ENCODE assay signal across 1 cellular context in the genomic region with DNA sequence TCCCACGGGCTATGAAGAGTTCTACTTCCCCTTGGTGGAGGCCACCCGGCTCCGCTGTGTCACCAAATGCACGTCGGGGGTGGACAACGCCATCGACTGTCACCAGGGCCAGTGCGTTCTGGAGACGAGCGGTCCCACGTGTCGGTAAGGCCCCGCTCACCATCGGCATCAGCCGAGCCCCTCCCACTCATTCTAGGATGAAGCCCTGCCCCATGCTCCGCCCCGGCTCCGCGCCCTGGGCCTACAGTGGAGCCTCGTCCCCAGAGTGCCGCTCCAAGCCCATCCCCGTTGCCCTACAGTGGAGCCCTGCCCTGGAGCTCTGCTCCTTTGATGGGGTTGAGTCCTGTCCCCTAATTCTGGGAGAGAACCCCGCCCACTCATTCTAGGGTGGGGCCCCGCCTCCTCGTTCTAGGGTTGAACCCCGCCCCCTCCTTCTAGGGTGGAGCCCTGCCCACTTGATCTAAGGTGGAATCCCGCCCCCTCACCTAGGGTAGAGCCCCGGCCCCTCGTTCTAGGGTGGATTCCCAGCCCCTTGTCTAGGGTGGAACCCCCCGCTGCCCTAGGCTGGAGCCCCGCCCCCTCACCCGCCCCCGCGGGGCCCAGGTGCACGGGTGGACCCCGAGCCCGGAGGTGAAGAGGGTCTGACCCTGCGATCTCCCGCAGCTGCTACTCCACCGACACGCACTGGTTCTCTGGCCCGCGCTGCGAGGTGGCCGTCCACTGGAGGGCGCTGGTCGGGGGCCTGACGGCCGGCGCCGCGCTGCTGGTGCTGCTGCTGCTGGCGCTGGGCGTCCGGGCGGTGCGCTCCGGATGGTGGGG.
TF ChIP-seq lines count a peak whose summit lies in the region.

No MANE protein-coding gene starts in this region.

TF ChIP-seq in H1, 55 proteins besides CTCF, POLR2A, EP300 and RAD21 (continues in another document):
- TF ChIP-seq SP1 (IDR thresholded peaks at IDR 0.05; ENCODE audit: low read depth, low read length) (peak; percentile 47; the same call in 1 of the 2 replicates), NRF1 (IDR thresholded peaks at IDR 0.05; ENCODE audit: low read depth, low read length) (no peak), EGR1 (IDR thresholded peaks at IDR 0.05; ENCODE audit: borderline replicate concordance, low read depth, low read length) (peak; percentile 82), RXRA (IDR thresholded peaks at IDR 0.05; ENCODE audit: insufficient read depth, low read depth, low read length) (0 out of 2 replicates have a peak, but pooled peaks have one; percentile 29), POU5F1 (IDR thresholded peaks at IDR 0.05; ENCODE audit: low read depth, low read length) (0 out of 2 replicates have a peak, but pooled peaks have one; percentile 2), CREB1 (IDR thresholded peaks at IDR 0.05) (peak; percentile 81), PHF8 (conservative IDR thresholded peaks at IDR 0.05; ENCODE audit: low read depth, low read length) (0 out of 2 replicates have a peak, but pooled peaks have one; percentile 17), TEAD4 (IDR thresholded peaks at IDR 0.05; ENCODE audit: low read depth, low read length) (peak; percentile 27; the same call in 1 of the 2 replicates), SIRT6 (IDR thresholded peaks at IDR 0.05; ENCODE audit: low read length) (no peak), MAFK (IDR thresholded peaks at IDR 0.05; ENCODE audit: low read depth, low read length) (no peak), GABPA (IDR thresholded peaks at IDR 0.05; ENCODE audit: borderline replicate concordance, insufficient read depth, low read length) (0 out of 2 replicates have a peak, but pooled peaks have one; percentile 12), YY1 (IDR thresholded peaks at IDR 0.05; ENCODE audit: low read depth, low read length) (peak; percentile 72; the same call in 1 of the 2 replicates), SIN3A (conservative IDR thresholded peaks at IDR 0.05 in 1 of 2, IDR thresholded peaks at IDR 0.05 in 1 of 2; ENCODE audit: low read depth in 1 of 2, low read length in 2 of 2) (0 out of 4 replicates have a peak, but pooled peaks have one; percentile 45 to 60), ASH2L (IDR thresholded peaks at IDR 0.05; ENCODE audit: low read length) (peak; percentile 38), CBX8 (IDR thresholded peaks at IDR 0.05; ENCODE audit: borderline replicate concordance, low read depth, low read length) (no peak), SUZ12 (IDR thresholded peaks at IDR 0.05; ENCODE audit: low read length) (0 out of 2 replicates have a peak, but pooled peaks have one; percentile 14), TCF12 (IDR thresholded peaks at IDR 0.05; ENCODE audit: low read depth, low read length) (peak; percentile 69; the same call in 1 of the 2 replicates), JUND (IDR thresholded peaks at IDR 0.05; ENCODE audit: low read length) (no peak), BRCA1 (IDR thresholded peaks at IDR 0.05; ENCODE audit: low read depth, low read length) (no peak), CTBP2 (IDR thresholded peaks at IDR 0.05; ENCODE audit: borderline replicate concordance, insufficient read depth, insufficient read length, low read length) (no peak), SP2 (IDR thresholded peaks at IDR 0.05; ENCODE audit: low read length) (no peak), SRF (IDR thresholded peaks at IDR 0.05; ENCODE audit: low read depth, low read length) (no peak), EZH2 (IDR thresholded peaks at IDR 0.05; ENCODE audit: low read depth, low read length, severe bottlenecking) (no peak), KDM1A (IDR thresholded peaks at IDR 0.05; ENCODE audit: borderline replicate concordance, low read length) (peak; percentile 95; the same call in 1 of the 2 replicates), KDM5A (IDR thresholded peaks at IDR 0.05; ENCODE audit: low read length) (no peak), ZNF274 (IDR thresholded peaks at IDR 0.05; ENCODE audit: borderline replicate concordance, extremely low read depth, low read length) (no peak), GTF2F1 (IDR thresholded peaks at IDR 0.05; ENCODE audit: borderline replicate concordance, low read depth, low read length) (no peak), CHD2 (IDR thresholded peaks at IDR 0.05; ENCODE audit: low read length) (no peak; the same call in 1 of the 2 replicates), FOSL1 (IDR thresholded peaks at IDR 0.05; ENCODE audit: insufficient read depth, low read depth, low read length) (no peak), TAF1 (IDR thresholded peaks at IDR 0.05; ENCODE audit: low read depth, low read length) (peak; percentile 35), TBP (IDR thresholded peaks at IDR 0.05; ENCODE audit: low read depth, low read length) (peak; percentile 50; the same call in 1 of the 2 replicates), CEBPB (IDR thresholded peaks at IDR 0.05; ENCODE audit: low read depth, low read length) (no peak), POLR2AphosphoS5 (IDR thresholded peaks at IDR 0.05; ENCODE audit: low read depth, low read length) (peak; percentile 17; the same call in 1 of the 2 replicates), BCL11A (IDR thresholded peaks at IDR 0.05; ENCODE audit: low read depth in 2 of 2, low read length in 2 of 2) (no peak), SAP30 (IDR thresholded peaks at IDR 0.05; ENCODE audit: insufficient read depth, insufficient replicate concordance, low read length) (peak; percentile 91), CHD1 (IDR thresholded peaks at IDR 0.05; ENCODE audit: low read depth, low read length) (no peak), RNF2 (IDR thresholded peaks at IDR 0.05; ENCODE audit: borderline replicate concordance, low read depth, low read length, missing control alignments, poor library complexity, severe bottlenecking) (no peak), NANOG (IDR thresholded peaks at IDR 0.05; ENCODE audit: insufficient read depth, low read depth, low read length, poor library complexity, severe bottlenecking) (peak; percentile 21), SP4 (IDR thresholded peaks at IDR 0.05; ENCODE audit: low read length) (peak; percentile 49), SIX5 (IDR thresholded peaks at IDR 0.05; ENCODE audit: low read depth, low read length) (no peak), RFX5 (IDR thresholded peaks at IDR 0.05; ENCODE audit: borderline replicate concordance, low read depth, low read length) (no peak), TAF7 (optimal IDR thresholded peaks at IDR 0.05; ENCODE audit: borderline replicate concordance, low read depth, low read length) (peak; percentile 73), HDAC2 (IDR thresholded peaks at IDR 0.05; ENCODE audit: borderline replicate concordance in 1 of 2, low read depth in 2 of 2, low read length in 2 of 2) (peak; percentile 71 to 97), RBBP5 (IDR thresholded peaks at IDR 0.05; ENCODE audit: borderline replicate concordance, low read depth, low read length) (no peak; the same call in 1 of the 2 replicates), JUN (IDR thresholded peaks at IDR 0.05; ENCODE audit: low read depth, low read length) (no peak), KDM4A (IDR thresholded peaks at IDR 0.05; ENCODE audit: low read depth, low read length, severe bottlenecking) (peak; percentile 80)
- TF ChIP-seq, protein P1, sequence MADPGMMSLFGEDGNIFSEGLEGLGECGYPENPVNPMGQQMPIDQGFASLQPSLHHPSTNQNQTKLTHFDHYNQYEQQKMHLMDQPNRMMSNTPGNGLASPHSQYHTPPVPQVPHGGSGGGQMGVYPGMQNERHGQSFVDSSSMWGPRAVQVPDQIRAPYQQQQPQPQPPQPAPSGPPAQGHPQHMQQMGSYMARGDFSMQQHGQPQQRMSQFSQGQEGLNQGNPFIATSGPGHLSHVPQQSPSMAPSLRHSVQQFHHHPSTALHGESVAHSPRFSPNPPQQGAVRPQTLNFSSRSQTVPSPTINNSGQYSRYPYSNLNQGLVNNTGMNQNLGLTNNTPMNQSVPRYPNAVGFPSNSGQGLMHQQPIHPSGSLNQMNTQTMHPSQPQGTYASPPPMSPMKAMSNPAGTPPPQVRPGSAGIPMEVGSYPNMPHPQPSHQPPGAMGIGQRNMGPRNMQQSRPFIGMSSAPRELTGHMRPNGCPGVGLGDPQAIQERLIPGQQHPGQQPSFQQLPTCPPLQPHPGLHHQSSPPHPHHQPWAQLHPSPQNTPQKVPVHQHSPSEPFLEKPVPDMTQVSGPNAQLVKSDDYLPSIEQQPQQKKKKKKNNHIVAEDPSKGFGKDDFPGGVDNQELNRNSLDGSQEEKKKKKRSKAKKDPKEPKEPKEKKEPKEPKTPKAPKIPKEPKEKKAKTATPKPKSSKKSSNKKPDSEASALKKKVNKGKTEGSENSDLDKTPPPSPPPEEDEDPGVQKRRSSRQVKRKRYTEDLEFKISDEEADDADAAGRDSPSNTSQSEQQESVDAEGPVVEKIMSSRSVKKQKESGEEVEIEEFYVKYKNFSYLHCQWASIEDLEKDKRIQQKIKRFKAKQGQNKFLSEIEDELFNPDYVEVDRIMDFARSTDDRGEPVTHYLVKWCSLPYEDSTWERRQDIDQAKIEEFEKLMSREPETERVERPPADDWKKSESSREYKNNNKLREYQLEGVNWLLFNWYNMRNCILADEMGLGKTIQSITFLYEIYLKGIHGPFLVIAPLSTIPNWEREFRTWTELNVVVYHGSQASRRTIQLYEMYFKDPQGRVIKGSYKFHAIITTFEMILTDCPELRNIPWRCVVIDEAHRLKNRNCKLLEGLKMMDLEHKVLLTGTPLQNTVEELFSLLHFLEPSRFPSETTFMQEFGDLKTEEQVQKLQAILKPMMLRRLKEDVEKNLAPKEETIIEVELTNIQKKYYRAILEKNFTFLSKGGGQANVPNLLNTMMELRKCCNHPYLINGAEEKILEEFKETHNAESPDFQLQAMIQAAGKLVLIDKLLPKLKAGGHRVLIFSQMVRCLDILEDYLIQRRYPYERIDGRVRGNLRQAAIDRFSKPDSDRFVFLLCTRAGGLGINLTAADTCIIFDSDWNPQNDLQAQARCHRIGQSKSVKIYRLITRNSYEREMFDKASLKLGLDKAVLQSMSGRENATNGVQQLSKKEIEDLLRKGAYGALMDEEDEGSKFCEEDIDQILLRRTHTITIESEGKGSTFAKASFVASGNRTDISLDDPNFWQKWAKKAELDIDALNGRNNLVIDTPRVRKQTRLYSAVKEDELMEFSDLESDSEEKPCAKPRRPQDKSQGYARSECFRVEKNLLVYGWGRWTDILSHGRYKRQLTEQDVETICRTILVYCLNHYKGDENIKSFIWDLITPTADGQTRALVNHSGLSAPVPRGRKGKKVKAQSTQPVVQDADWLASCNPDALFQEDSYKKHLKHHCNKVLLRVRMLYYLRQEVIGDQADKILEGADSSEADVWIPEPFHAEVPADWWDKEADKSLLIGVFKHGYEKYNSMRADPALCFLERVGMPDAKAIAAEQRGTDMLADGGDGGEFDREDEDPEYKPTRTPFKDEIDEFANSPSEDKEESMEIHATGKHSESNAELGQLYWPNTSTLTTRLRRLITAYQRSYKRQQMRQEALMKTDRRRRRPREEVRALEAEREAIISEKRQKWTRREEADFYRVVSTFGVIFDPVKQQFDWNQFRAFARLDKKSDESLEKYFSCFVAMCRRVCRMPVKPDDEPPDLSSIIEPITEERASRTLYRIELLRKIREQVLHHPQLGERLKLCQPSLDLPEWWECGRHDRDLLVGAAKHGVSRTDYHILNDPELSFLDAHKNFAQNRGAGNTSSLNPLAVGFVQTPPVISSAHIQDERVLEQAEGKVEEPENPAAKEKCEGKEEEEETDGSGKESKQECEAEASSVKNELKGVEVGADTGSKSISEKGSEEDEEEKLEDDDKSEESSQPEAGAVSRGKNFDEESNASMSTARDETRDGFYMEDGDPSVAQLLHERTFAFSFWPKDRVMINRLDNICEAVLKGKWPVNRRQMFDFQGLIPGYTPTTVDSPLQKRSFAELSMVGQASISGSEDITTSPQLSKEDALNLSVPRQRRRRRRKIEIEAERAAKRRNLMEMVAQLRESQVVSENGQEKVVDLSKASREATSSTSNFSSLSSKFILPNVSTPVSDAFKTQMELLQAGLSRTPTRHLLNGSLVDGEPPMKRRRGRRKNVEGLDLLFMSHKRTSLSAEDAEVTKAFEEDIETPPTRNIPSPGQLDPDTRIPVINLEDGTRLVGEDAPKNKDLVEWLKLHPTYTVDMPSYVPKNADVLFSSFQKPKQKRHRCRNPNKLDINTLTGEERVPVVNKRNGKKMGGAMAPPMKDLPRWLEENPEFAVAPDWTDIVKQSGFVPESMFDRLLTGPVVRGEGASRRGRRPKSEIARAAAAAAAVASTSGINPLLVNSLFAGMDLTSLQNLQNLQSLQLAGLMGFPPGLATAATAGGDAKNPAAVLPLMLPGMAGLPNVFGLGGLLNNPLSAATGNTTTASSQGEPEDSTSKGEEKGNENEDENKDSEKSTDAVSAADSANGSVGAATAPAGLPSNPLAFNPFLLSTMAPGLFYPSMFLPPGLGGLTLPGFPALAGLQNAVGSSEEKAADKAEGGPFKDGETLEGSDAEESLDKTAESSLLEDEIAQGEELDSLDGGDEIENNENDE (IDR thresholded peaks at IDR 0.05; ENCODE audit: insufficient replicate concordance, low read length) = no peak
- TF ChIP-seq, protein P2, sequence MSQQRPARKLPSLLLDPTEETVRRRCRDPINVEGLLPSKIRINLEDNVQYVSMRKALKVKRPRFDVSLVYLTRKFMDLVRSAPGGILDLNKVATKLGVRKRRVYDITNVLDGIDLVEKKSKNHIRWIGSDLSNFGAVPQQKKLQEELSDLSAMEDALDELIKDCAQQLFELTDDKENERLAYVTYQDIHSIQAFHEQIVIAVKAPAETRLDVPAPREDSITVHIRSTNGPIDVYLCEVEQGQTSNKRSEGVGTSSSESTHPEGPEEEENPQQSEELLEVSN (IDR thresholded peaks at IDR 0.05) = peak; percentile 88
- TF ChIP-seq, protein P3, sequence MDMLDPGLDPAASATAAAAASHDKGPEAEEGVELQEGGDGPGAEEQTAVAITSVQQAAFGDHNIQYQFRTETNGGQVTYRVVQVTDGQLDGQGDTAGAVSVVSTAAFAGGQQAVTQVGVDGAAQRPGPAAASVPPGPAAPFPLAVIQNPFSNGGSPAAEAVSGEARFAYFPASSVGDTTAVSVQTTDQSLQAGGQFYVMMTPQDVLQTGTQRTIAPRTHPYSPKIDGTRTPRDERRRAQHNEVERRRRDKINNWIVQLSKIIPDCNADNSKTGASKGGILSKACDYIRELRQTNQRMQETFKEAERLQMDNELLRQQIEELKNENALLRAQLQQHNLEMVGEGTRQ (IDR thresholded peaks at IDR 0.05; ENCODE audit: low read length) = no peak; the same call in 1 of the 2 replicates
- TF ChIP-seq, protein P4, sequence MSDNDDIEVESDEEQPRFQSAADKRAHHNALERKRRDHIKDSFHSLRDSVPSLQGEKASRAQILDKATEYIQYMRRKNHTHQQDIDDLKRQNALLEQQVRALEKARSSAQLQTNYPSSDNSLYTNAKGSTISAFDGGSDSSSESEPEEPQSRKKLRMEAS (IDR thresholded peaks at IDR 0.05) = peak; percentile 94
- TF ChIP-seq, protein P5, sequence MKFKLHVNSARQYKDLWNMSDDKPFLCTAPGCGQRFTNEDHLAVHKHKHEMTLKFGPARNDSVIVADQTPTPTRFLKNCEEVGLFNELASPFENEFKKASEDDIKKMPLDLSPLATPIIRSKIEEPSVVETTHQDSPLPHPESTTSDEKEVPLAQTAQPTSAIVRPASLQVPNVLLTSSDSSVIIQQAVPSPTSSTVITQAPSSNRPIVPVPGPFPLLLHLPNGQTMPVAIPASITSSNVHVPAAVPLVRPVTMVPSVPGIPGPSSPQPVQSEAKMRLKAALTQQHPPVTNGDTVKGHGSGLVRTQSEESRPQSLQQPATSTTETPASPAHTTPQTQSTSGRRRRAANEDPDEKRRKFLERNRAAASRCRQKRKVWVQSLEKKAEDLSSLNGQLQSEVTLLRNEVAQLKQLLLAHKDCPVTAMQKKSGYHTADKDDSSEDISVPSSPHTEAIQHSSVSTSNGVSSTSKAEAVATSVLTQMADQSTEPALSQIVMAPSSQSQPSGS (IDR thresholded peaks at IDR 0.05; ENCODE audit: low read length) = no peak
- TF ChIP-seq, protein P6, sequence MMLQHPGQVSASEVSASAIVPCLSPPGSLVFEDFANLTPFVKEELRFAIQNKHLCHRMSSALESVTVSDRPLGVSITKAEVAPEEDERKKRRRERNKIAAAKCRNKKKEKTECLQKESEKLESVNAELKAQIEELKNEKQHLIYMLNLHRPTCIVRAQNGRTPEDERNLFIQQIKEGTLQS (IDR thresholded peaks at IDR 0.05; ENCODE audit: insufficient read depth, low read depth, low read length) = 0 out of 2 replicates have a peak, but pooled peaks have one; percentile 10
